ENCODE assay signal across 32 cellular contexts in genomic region chr17:79542718-79543117, GRCh38.
"Had no signal": no experiment of that assay in that cellular context is flagged by ENCODE, and none has a peak within 500 bp of the region (broad histone marks: within the 10 kb centered on the region; RNA-seq: fewer than 3 reads in every experiment).

No MANE protein-coding gene starts in this region.

- H3K4me1 ChIP-seq: foreskin keratinocyte, gastrocnemius medialis, heart left ventricle had no signal

- DNase-seq: activated B cell treated with CpG ODN at 0.5 μM for 24 hours; activated CD4-positive, alpha-beta memory T cell treated with anti-CD3 and anti-CD28 coated beads for 36 hours; activated CD4-positive, alpha-beta T cell treated with anti-CD3 and anti-CD28 coated beads for 48 hours; activated CD4-positive, alpha-beta T cell treated with anti-CD3 and anti-CD28 coated beads, Interleukin-2, amount 50 U/mL, for 1 hour; activated CD8-positive, alpha-beta memory T cell treated with anti-CD3 and anti-CD28 coated beads, Interleukin-2, amount 10 ng/mL, durations not matched to agents 7 days and 5 days; activated CD8-positive, alpha-beta memory T cell treated with anti-CD3 and anti-CD28 coated beads, Interleukin-2, amount 50 U/mL, for 4 hours; activated CD8-positive, alpha-beta T cell treated with anti-CD3 and anti-CD28 coated beads, Interleukin-2, amount 10 ng/mL, durations not matched to agents 7 days and 5 days; activated gamma-delta T cell; activated naive CD4-positive, alpha-beta T cell; activated naive CD4-positive, alpha-beta T cell treated with anti-CD3 and anti-CD28 coated beads, Interleukin-2, amount 10 ng/mL, durations not matched to agents 7 days and 5 days; activated naive CD8-positive, alpha-beta T cell treated with anti-CD3 and anti-CD28 coated beads, Interleukin-2, amount 10 ng/mL, durations not matched to agents 7 days and 5 days; activated T-cell treated with anti-CD3 and anti-CD28 coated beads, Interleukin-2, amount 50 U/mL, for 1 hour; activated T-cell treated with anti-CD3 and anti-CD28 coated beads, Interleukin-2, amount 50 U/mL, for 48 hours; anterior cingulate cortex; brain microvascular endothelial cell; effector CD4-positive, alpha-beta T cell; effector memory CD8-positive, alpha-beta T cell; erythroblast; foreskin keratinocyte; gastrocnemius medialis; glutamatergic neuron; heart left ventricle; T-helper 1 cell; T-helper 17 cell; T1000 had no signal

- H3K27ac ChIP-seq: brain microvascular endothelial cell, coronary artery, esophagus muscularis mucosa, foreskin keratinocyte, gastrocnemius medialis, heart left ventricle, WERI-Rb-1 had no signal

- H3K9me3 ChIP-seq: esophagus muscularis mucosa, gastrocnemius medialis, heart left ventricle had no signal

- ATAC-seq: activated CD4-positive, CD25-positive, alpha-beta regulatory T cell treated with anti-CD3 and anti-CD28 coated beads, Interleukin-2, amount 50 U/mL, for 24 hours; activated CD8-positive, alpha-beta memory T cell treated with anti-CD3 and anti-CD28 coated beads, Interleukin-2, amount 10 ng/mL, durations not matched to agents 7 days and 5 days; activated CD8-positive, alpha-beta T cell treated with anti-CD3 and anti-CD28 coated beads, Interleukin-2, amount 10 ng/mL, durations not matched to agents 7 days and 5 days; activated naive CD4-positive, alpha-beta T cell treated with anti-CD3 and anti-CD28 coated beads, Interleukin-2, amount 50 U/mL, for 72 hours; effector memory CD8-positive, alpha-beta T cell; foreskin keratinocyte; gastrocnemius medialis; heart left ventricle; T-helper 17 cell had no signal

- H3K4me3 ChIP-seq: coronary artery, esophagus muscularis mucosa, gastrocnemius medialis, heart left ventricle had no signal

- FAIRE-seq: astrocyte, bronchial epithelial cell had no signal

- H3K36me3 ChIP-seq: brain microvascular endothelial cell, esophagus muscularis mucosa, gastrocnemius medialis, heart left ventricle, WERI-Rb-1 had no signal

- H3K27me3 ChIP-seq: brain microvascular endothelial cell, foreskin keratinocyte had no signal
